10 cellular contexts compared by ENCODE assay signal in the genomic region with DNA sequence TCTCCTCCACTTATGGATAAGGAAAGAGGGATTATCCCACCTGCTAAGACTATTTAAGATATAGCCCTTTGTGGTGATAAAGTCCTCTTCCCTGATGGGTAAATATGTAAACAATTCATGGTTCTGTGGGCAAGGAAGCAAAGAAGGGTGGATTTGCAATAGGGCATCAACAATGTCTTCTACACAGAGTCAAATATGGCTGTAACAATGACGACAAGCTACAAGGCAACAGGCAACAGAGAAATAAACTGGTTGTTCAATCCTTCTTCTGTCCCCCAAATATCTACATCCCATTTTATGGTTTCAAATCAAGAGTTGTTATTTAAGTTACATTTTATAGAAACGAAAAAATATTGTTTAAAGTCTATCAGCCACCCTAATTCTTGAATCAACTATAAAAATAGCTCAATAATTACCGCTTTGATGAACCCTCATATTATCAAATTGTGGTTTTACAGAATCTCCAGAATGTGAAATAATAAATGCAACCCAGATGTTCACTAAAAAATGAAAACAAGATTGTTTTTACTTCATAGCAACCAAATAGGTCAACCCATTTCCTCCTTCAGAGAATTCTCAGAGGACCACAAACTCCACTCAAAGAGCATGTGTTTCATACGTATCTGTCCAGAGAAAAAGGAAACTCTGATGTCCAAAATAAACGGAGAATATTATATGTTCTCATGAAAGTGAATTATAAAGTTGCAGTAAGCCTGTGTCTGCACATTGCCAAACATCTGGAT. TPM values are rescaled to one million over a fixed set of nuclear protein-coding genes. Genes with fewer than 3 reads are reported as not detected.
A peak's percentile ranks its signal among the peaks of the same experiment; 100 is the strongest.
DNase-seq lines count a peak whose midpoint lies in the region; ATAC-seq and FAIRE-seq lines count a peak whose summit lies in the region.
"Had no signal": no experiment of that assay in that cellular context is flagged by ENCODE, and none has a peak within 500 bp of the region (broad histone marks: within the 10 kb centered on the region; RNA-seq: fewer than 3 reads in every experiment).

No MANE protein-coding gene starts in this region.

- H3K9me3 ChIP-seq in T-helper 17 cell (ENCODE audit: control insufficient read depth, low read length, poor library complexity, severe bottlenecking) = no peaks in the 10 kb centered on the region
- no peaks in the 10 kb centered on the region for H3K9me3 ChIP-seq in stomach smooth muscle (ENCODE audit: control insufficient read depth in 2 of 2, low read length in 2 of 2)

- H3K4me1 Mint-ChIP-seq in T-helper 17 cell = peaks cover 50% of the 10 kb centered on the region
- peaks cover 44% of the 10 kb centered on the region for H3K4me1 Mint-ChIP-seq in activated CD4-positive, alpha-beta T cell treated with anti-CD3 and anti-CD28 coated beads for 36 hours
- peaks cover 21% of the 10 kb centered on the region for H3K4me1 Mint-ChIP-seq in activated T-helper 2 cell treated with anti-CD3 and anti-CD28 coated beads, Interferon-gamma antibody, Interleukin-2, Interleukin-4, amounts not matched to agents 10 μg/mL and 5 μg/mL and 100 μg/mL, durations not matched to agents 14 hours and 24 hours and 36 hours (ENCODE audit: low read depth)

- H3K4me1 ChIP-seq in stomach smooth muscle (ENCODE audit: control insufficient read depth, insufficient read depth, low read length) = peaks cover 10% of the 10 kb centered on the region

- no peaks in the 10 kb centered on the region for H3K27me3 Mint-ChIP-seq in T-helper 17 cell
- H3K27me3 Mint-ChIP-seq in activated CD4-positive, alpha-beta T cell treated with anti-CD3 and anti-CD28 coated beads for 36 hours = peaks cover 16% of the 10 kb centered on the region
- H3K27me3 Mint-ChIP-seq in activated T-helper 2 cell treated with anti-CD3 and anti-CD28 coated beads, Interferon-gamma antibody, Interleukin-2, Interleukin-4, amounts not matched to agents 10 μg/mL and 5 μg/mL and 100 μg/mL, durations not matched to agents 14 hours and 24 hours and 36 hours (ENCODE audit: low read depth) = peaks cover 65% of the 10 kb centered on the region

- CTCF ChIA-PET in activated CD4-positive, alpha-beta T cell treated with anti-CD3 and anti-CD28 coated beads for 36 hours (lab: Charles Lee) = interaction anchor here (0.6 kb wide), 1 partner anchor 97 kb away, joined by 3 read pairs; no protein-coding TSS in a partner anchor

- FAIRE-seq in GM18507 (lab: Jason Lieb, UNC) = peak; percentile 67

- peak; percentile 68 for ATAC-seq in T-helper 17 cell
- ATAC-seq in left cardiac atrium = peak; percentile 19 to 46
- ATAC-seq in activated CD4-positive, alpha-beta T cell treated with anti-CD3 and anti-CD28 coated beads for 36 hours = no peak

- no peaks in the 10 kb centered on the region for H3K36me3 Mint-ChIP-seq in T-helper 17 cell (ENCODE audit: low read depth)
- no peaks in the 10 kb centered on the region for H3K36me3 Mint-ChIP-seq in activated CD4-positive, alpha-beta T cell treated with anti-CD3 and anti-CD28 coated beads for 36 hours (ENCODE audit: low read depth)
- no peaks in the 10 kb centered on the region for H3K36me3 Mint-ChIP-seq in activated T-helper 2 cell treated with anti-CD3 and anti-CD28 coated beads, Interferon-gamma antibody, Interleukin-2, Interleukin-4, amounts not matched to agents 10 μg/mL and 5 μg/mL and 100 μg/mL, durations not matched to agents 14 hours and 24 hours and 36 hours (ENCODE audit: low read depth)

- POLR2A ChIA-PET in activated CD4-positive, alpha-beta T cell treated with anti-CD3 and anti-CD28 coated beads for 36 hours (lab: Charles Lee) = no interaction called here

- no peak overlapping the region for H3K4me3 ChIP-seq in stomach smooth muscle (ENCODE audit: low read length in 2 of 2)

- no peaks in the 10 kb centered on the region for H3K27me3 ChIP-seq in stomach smooth muscle (ENCODE audit: control insufficient read depth in 1 of 2, insufficient read depth in 2 of 2, low read length in 2 of 2)

- peak overlapping the region; percentile 20 for H3K27ac ChIP-seq in stomach smooth muscle (ENCODE audit: low read length)

- no peaks in the 10 kb centered on the region for H3K9me3 Mint-ChIP-seq in activated CD4-positive, alpha-beta T cell treated with anti-CD3 and anti-CD28 coated beads for 36 hours (ENCODE audit: low read depth)
- H3K9me3 Mint-ChIP-seq in activated T-helper 2 cell treated with anti-CD3 and anti-CD28 coated beads, Interferon-gamma antibody, Interleukin-2, Interleukin-4, amounts not matched to agents 10 μg/mL and 5 μg/mL and 100 μg/mL, durations not matched to agents 14 hours and 24 hours and 36 hours = no peaks in the 10 kb centered on the region

- intact Hi-C loops in left cardiac atrium (cut with DNase I) = no loop called here
- intact Hi-C loops in activated CD4-positive, alpha-beta T cell treated with anti-CD3 and anti-CD28 coated beads for 36 hours (cut with DNase I, micrococcal nuclease) = loop anchor here in 1 of 2 experiments (5.0 kb wide), 1 partner anchor 556 kb away; no protein-coding TSS in a partner anchor
- intact Hi-C loops in activated T-helper 2 cell treated with anti-CD3 and anti-CD28 coated beads, Interferon-gamma antibody, Interleukin-2, Interleukin-4, amounts not matched to agents 10 μg/mL and 5 μg/mL and 100 μg/mL, durations not matched to agents 14 hours and 24 hours and 36 hours (cut with micrococcal nuclease) = no loop called here

- no peaks in the 10 kb centered on the region for H3K36me3 ChIP-seq in stomach smooth muscle (ENCODE audit: control insufficient read depth in 2 of 2, insufficient read depth in 2 of 2, low read length in 2 of 2)

- H3K27ac Mint-ChIP-seq in T-helper 17 cell = peak overlapping the region; percentile 91
- H3K27ac Mint-ChIP-seq in activated CD4-positive, alpha-beta T cell treated with anti-CD3 and anti-CD28 coated beads for 36 hours = no peak overlapping the region
- no peak overlapping the region for H3K27ac Mint-ChIP-seq in activated T-helper 2 cell treated with anti-CD3 and anti-CD28 coated beads, Interferon-gamma antibody, Interleukin-2, Interleukin-4, amounts not matched to agents 10 μg/mL and 5 μg/mL and 100 μg/mL, durations not matched to agents 14 hours and 24 hours and 36 hours

- H3K9ac ChIP-seq in stomach smooth muscle (ENCODE audit: low read length in 2 of 2) = no peak overlapping the region

- DNase-seq in GM18507 (ENCODE audit: extremely low spot score, insufficient read length, low read depth) = no peak
- no peak for DNase-seq in T-helper 17 cell
- no peak for DNase-seq in left cardiac atrium
- no peak for DNase-seq in NK-92 (lab: John Stamatoyannopoulos, UW; ENCODE audit: unreplicated experiment)
- DNase-seq in activated effector memory CD4-positive, alpha-beta T cell treated with anti-CD3 and anti-CD28 coated beads, Interleukin-2, amount 50 U/mL, for 16 hours = no peak
- DNase-seq in activated CD4-positive, alpha-beta T cell treated with anti-CD3 and anti-CD28 coated beads for 36 hours = no peak
- no peak for DNase-seq in activated T-helper 2 cell treated with anti-CD3 and anti-CD28 coated beads, Interferon-gamma antibody, Interleukin-2, Interleukin-4, amounts not matched to agents 10 μg/mL and 5 μg/mL and 100 μg/mL, durations not matched to agents 14 hours and 24 hours and 36 hours (ENCODE audit: low spot score)
- DNase-seq: NCI-H2029 treated with DMSO at 0.1 percent for 48 hours, nucleus accumbens had no signal

- peak overlapping the region; percentile 73 for H3K4me3 Mint-ChIP-seq in T-helper 17 cell
- H3K4me3 Mint-ChIP-seq in activated CD4-positive, alpha-beta T cell treated with anti-CD3 and anti-CD28 coated beads for 36 hours = no peak overlapping the region
- H3K4me3 Mint-ChIP-seq in activated T-helper 2 cell treated with anti-CD3 and anti-CD28 coated beads, Interferon-gamma antibody, Interleukin-2, Interleukin-4, amounts not matched to agents 10 μg/mL and 5 μg/mL and 100 μg/mL, durations not matched to agents 14 hours and 24 hours and 36 hours (ENCODE audit: low read depth) = no peak overlapping the region

RNA-seq across cellular contexts. Expression of a gene that starts 13.8 kb away (rescaled TPM):
- total RNA-seq in T-helper 17 cell (10 to 100 TPM; 23.1 to 25.8 TPM), left cardiac atrium (10 to 100 TPM; 26.4 to 30.2 TPM)
- 1 to 10 TPM in 1 of 2 experiments, under 1 TPM in 1; 0.75 to 1.2 TPM for total RNA-seq in activated CD4-positive, alpha-beta T cell treated with anti-CD3 and anti-CD28 coated beads for 36 hours
- total RNA-seq in activated T-helper 2 cell treated with anti-CD3 and anti-CD28 coated beads, Interferon-gamma antibody, Interleukin-2, Interleukin-4, amounts not matched to agents 10 μg/mL and 5 μg/mL and 100 μg/mL, durations not matched to agents 14 hours and 24 hours and 36 hours = 0.85 and 1.2 TPM in 2 replicates

Comparison
In these comparisons a context has a peak if more than half of its experiments do, and no peak if none do; other contexts are left out.
1. RNA of a gene that starts 13.8 kb away (total RNA-seq): 26.4 to 30.2 TPM in left cardiac atrium and 23.1 to 25.8 TPM in T-helper 17 cell; 0.75 to 1.2 TPM in activated CD4-positive, alpha-beta T cell treated with anti-CD3 and anti-CD28 coated beads for 36 hours and 0.85 to 1.2 TPM in activated T-helper 2 cell treated with anti-CD3 and anti-CD28 coated beads, Interferon-gamma antibody, Interleukin-2, Interleukin-4, amounts not matched to agents 10 μg/mL and 5 μg/mL and 100 μg/mL, durations not matched to agents 14 hours and 24 hours and 36 hours; every median in the first group is over 10 times any median in the second.